In genomic region chr11:130217632-130218031, GRCh38 we compare ENCODE assay signal across 2 cellular contexts.
TF ChIP-seq lines count a peak whose summit lies in the region.

No MANE protein-coding gene starts in this region.

TF ChIP-seq in liver, 16 proteins besides CTCF, POLR2A, EP300 and RAD21:
- TF ChIP-seq SP1 (IDR thresholded peaks at IDR 0.05) (no peak), ATF3 (IDR thresholded peaks at IDR 0.05) (no peak), HNF4G (IDR thresholded peaks at IDR 0.05) (no peak), NR2F2 (IDR thresholded peaks at IDR 0.05) (peak; percentile 46), MAX (IDR thresholded peaks at IDR 0.05) (no peak), HNF4A (conservative IDR thresholded peaks at IDR 0.05) (no peak), FOXA2 (IDR thresholded peaks at IDR 0.05) (no peak)

TF ChIP-seq in HepG2, 621 proteins besides CTCF, POLR2A, EP300 and RAD21:
- TF ChIP-seq SKIL (CRISPR knock-in tag; IDR thresholded peaks at IDR 0.05; ENCODE audit: borderline replicate concordance) = no peak
- no peak for TF ChIP-seq ZNF501 (CRISPR knock-in tag; IDR thresholded peaks at IDR 0.05)
- no peak for TF ChIP-seq ZNF687 (CRISPR knock-in tag; IDR thresholded peaks at IDR 0.05)
- TF ChIP-seq GPBP1L1 (CRISPR knock-in tag; IDR thresholded peaks at IDR 0.05) = no peak
- no peak for TF ChIP-seq ZNF335 (CRISPR knock-in tag; IDR thresholded peaks at IDR 0.05)
- TF ChIP-seq ZFP1 (CRISPR knock-in tag; IDR thresholded peaks at IDR 0.05) = no peak
- TF ChIP-seq ZNF629 (CRISPR knock-in tag; conservative IDR thresholded peaks at IDR 0.05) = no peak
- no peak for TF ChIP-seq SP1 (IDR thresholded peaks at IDR 0.05)
- TF ChIP-seq SP1 (CRISPR knock-in tag; IDR thresholded peaks at IDR 0.05) = no peak
- no peak for TF ChIP-seq KLF15 (CRISPR knock-in tag; IDR thresholded peaks at IDR 0.05; ENCODE audit: borderline replicate concordance)
- no peak for TF ChIP-seq ZNF234 (CRISPR knock-in tag; conservative IDR thresholded peaks at IDR 0.05)
- TF ChIP-seq TERF1 (CRISPR knock-in tag; IDR thresholded peaks at IDR 0.05) = no peak
- TF ChIP-seq SMAD1 (CRISPR knock-in tag; IDR thresholded peaks at IDR 0.05; ENCODE audit: borderline replicate concordance, low read depth) = no peak
- TF ChIP-seq PAWR (CRISPR knock-in tag; IDR thresholded peaks at IDR 0.05; ENCODE audit: borderline replicate concordance) = no peak
- no peak for TF ChIP-seq MAX (IDR thresholded peaks at IDR 0.05)
- no peak for TF ChIP-seq ZNF672 (CRISPR knock-in tag; IDR thresholded peaks at IDR 0.05)
- TF ChIP-seq TFE3 (CRISPR knock-in tag; IDR thresholded peaks at IDR 0.05) = no peak
- no peak for TF ChIP-seq NBN (conservative IDR thresholded peaks at IDR 0.05)
